ENCODE assay signal across 1 cellular context in the genomic region with DNA sequence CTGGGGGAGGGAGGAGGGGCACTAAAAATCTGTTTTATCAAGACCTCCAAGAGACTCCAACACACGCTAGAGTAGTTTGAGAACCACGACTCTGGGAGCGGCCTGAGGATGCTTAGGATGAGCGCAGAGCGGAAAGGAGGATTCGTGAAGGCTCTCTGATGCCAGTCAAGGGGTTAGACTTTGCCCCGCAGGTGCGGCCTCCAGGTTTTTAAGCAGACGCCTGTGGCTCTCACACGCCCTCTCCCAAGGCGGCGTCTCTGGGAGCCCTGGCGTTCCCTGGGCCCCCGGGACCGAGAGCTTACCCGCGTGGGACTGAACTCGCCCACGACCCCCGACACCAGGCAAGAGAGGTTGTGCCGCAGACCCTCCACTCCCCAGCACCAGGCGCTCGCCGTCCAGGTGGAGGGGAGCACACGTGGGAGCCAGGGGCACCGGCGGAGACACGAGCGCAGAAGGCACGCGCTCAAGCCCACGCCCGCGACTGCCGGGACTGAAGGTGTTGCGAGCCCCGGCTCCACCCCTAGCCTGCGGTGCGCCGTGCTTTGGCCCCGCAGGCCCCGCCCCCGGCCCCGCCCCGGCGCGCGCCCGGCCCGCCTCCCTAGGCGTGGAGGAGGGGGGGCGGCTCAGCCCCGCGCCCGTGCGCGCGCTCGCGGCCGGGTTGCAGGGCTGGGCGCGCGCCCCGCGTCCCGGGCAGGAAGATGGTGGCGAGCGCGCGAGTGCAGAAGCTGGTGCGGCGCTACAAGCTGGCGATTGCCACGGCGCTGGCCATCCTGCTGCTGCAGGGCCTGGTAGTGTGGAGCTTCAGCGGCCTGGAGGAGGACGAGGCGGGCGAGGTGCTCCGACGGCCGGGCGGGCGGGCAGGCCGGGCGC.
TF ChIP-seq lines count a peak whose summit lies in the region.

A gene (plus strand): TSS at position 684 of the 870 bp plus-strand sequence. CDS start 15 bp downstream, at position 699.

TF ChIP-seq in Ishikawa, 13 proteins besides CTCF, POLR2A, EP300 and RAD21 (continued from another document):
- TF ChIP-seq, protein P1, sequence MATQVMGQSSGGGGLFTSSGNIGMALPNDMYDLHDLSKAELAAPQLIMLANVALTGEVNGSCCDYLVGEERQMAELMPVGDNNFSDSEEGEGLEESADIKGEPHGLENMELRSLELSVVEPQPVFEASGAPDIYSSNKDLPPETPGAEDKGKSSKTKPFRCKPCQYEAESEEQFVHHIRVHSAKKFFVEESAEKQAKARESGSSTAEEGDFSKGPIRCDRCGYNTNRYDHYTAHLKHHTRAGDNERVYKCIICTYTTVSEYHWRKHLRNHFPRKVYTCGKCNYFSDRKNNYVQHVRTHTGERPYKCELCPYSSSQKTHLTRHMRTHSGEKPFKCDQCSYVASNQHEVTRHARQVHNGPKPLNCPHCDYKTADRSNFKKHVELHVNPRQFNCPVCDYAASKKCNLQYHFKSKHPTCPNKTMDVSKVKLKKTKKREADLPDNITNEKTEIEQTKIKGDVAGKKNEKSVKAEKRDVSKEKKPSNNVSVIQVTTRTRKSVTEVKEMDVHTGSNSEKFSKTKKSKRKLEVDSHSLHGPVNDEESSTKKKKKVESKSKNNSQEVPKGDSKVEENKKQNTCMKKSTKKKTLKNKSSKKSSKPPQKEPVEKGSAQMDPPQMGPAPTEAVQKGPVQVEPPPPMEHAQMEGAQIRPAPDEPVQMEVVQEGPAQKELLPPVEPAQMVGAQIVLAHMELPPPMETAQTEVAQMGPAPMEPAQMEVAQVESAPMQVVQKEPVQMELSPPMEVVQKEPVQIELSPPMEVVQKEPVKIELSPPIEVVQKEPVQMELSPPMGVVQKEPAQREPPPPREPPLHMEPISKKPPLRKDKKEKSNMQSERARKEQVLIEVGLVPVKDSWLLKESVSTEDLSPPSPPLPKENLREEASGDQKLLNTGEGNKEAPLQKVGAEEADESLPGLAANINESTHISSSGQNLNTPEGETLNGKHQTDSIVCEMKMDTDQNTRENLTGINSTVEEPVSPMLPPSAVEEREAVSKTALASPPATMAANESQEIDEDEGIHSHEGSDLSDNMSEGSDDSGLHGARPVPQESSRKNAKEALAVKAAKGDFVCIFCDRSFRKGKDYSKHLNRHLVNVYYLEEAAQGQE (IDR thresholded peaks at IDR 0.05; ENCODE audit: low read depth), result no peak
- TF ChIP-seq YY1 (IDR thresholded peaks at IDR 0.05; ENCODE audit: low read depth) (peak; percentile 82), TAF1 (IDR thresholded peaks at IDR 0.05; ENCODE audit: low read depth) (peak; percentile 80), CEBPB (IDR thresholded peaks at IDR 0.05) (no peak)
TF ChIP-seq in Ishikawa: peak in this region for 4.
